In genomic region chr9:99235069-99235468, GRCh38 we compare ENCODE assay signal across 1 cellular context.
TF ChIP-seq lines count a peak whose summit lies in the region.

No MANE protein-coding gene starts in this region.

TF ChIP-seq in GM12878, 131 proteins besides CTCF, POLR2A, EP300 and RAD21:
- TF ChIP-seq YBX1 (IDR thresholded peaks at IDR 0.05) (no peak), ATF7 (IDR thresholded peaks at IDR 0.05; ENCODE audit: low read depth) (no peak), SMC3 (IDR thresholded peaks at IDR 0.05; ENCODE audit: borderline replicate concordance, low read length) (0 out of 2 replicates have a peak, but pooled peaks have one; percentile 3), CHD1 (IDR thresholded peaks at IDR 0.05; ENCODE audit: low read depth, low read length) (no peak), WRNIP1 (IDR thresholded peaks at IDR 0.05; ENCODE audit: borderline replicate concordance, low read depth, low read length) (no peak), RUNX3 (IDR thresholded peaks at IDR 0.05; ENCODE audit: low read length) (peak; percentile 67)
